In genomic region chr12:56078427-56078826, GRCh38 we compare ENCODE assay signal across 7 cellular contexts. TPM values are rescaled to one million over a fixed set of nuclear protein-coding genes. Genes with fewer than 3 reads are reported as not detected.
DNase-seq lines count a peak whose midpoint lies in the region; ATAC-seq and TF ChIP-seq lines count a peak whose summit lies in the region.

No MANE protein-coding gene starts in this region.

- H3K27me3 ChIP-seq in HUES6 (ENCODE audit: control insufficient read depth, insufficient read depth, low read length) (peaks cover 6% of the 10 kb centered on the region; the same call in 1 of the 2 replicates), psoas muscle (ENCODE audit: insufficient read depth in 3 of 3, low read length in 2 of 3) (peaks cover 0 to 9% (median 8%) of the 10 kb centered on the region in 3 donors)

- no peaks in the 10 kb centered on the region for H3K9me3 Mint-ChIP-seq in activated T-helper 1 cell treated with anti-CD3 and anti-CD28 coated beads, Interleukin-12 subunit alpha, Interleukin-12 subunit beta, Interleukin-2, Interleukin-4 antibody, amounts not matched to agents 30 ng/mL and 10 ng/mL and 1 ng/mL, durations not matched to agents 14 hours and 24 hours and 36 hours
- no peaks in the 10 kb centered on the region for H3K9me3 Mint-ChIP-seq in immature natural killer cell
- H3K9me3 Mint-ChIP-seq in stimulated activated memory B cell treated with anti-CD40 and anti-IgM and Interleukin-4, amounts not matched to agents 10 μg/mL and 1 μg/mL and 100 μg/mL, for 72 hours: no peaks in the 10 kb centered on the region

- intact Hi-C loops in activated T-helper 1 cell treated with anti-CD3 and anti-CD28 coated beads, Interleukin-12 subunit alpha, Interleukin-12 subunit beta, Interleukin-2, Interleukin-4 antibody, amounts not matched to agents 30 ng/mL and 10 ng/mL and 1 ng/mL, durations not matched to agents 14 hours and 24 hours and 36 hours (cut with micrococcal nuclease): no loop called here
- intact Hi-C loops in psoas muscle (cut with DNase I): no loop called here

- H3K4me1 ChIP-seq in HUES6 (ENCODE audit: control insufficient read depth, insufficient read depth, low read length) (peaks cover 24% of the 10 kb centered on the region), psoas muscle (peaks cover 3% of the 10 kb centered on the region)

- no peaks in the 10 kb centered on the region; the same call in 1 of the 2 replicates for H3K36me3 ChIP-seq in HUES6 (ENCODE audit: control insufficient read depth, insufficient read depth, low read length)
- no peaks in the 10 kb centered on the region for H3K36me3 ChIP-seq in psoas muscle (ENCODE audit: insufficient read depth in 1 of 2, low read depth in 1 of 2)

- peak overlapping the region; percentile 74 for H3K9ac ChIP-seq in HUES6 (ENCODE audit: low read length)

- no peak overlapping the region for H3K27ac Mint-ChIP-seq in activated T-helper 1 cell treated with anti-CD3 and anti-CD28 coated beads, Interleukin-12 subunit alpha, Interleukin-12 subunit beta, Interleukin-2, Interleukin-4 antibody, amounts not matched to agents 30 ng/mL and 10 ng/mL and 1 ng/mL, durations not matched to agents 14 hours and 24 hours and 36 hours
- no peak overlapping the region for H3K27ac Mint-ChIP-seq in immature natural killer cell
- H3K27ac Mint-ChIP-seq in stimulated activated memory B cell treated with anti-CD40 and anti-IgM and Interleukin-4, amounts not matched to agents 10 μg/mL and 1 μg/mL and 100 μg/mL, for 72 hours: no peak overlapping the region

- ATAC-seq in stimulated activated memory B cell treated with anti-CD40 and anti-IgM and Interleukin-4, amounts not matched to agents 10 μg/mL and 1 μg/mL and 100 μg/mL, for 72 hours: no peak
- no peak for ATAC-seq in psoas muscle

- peaks cover 24% of the 10 kb centered on the region for H3K27me3 Mint-ChIP-seq in activated T-helper 1 cell treated with anti-CD3 and anti-CD28 coated beads, Interleukin-12 subunit alpha, Interleukin-12 subunit beta, Interleukin-2, Interleukin-4 antibody, amounts not matched to agents 30 ng/mL and 10 ng/mL and 1 ng/mL, durations not matched to agents 14 hours and 24 hours and 36 hours (ENCODE audit: insufficient read depth)
- peaks cover 2 to 8% (median 2%) of the 10 kb centered on the region in 3 donors for H3K27me3 Mint-ChIP-seq in immature natural killer cell (ENCODE audit: low read depth in 3 of 3)
- peaks cover 27% of the 10 kb centered on the region for H3K27me3 Mint-ChIP-seq in stimulated activated memory B cell treated with anti-CD40 and anti-IgM and Interleukin-4, amounts not matched to agents 10 μg/mL and 1 μg/mL and 100 μg/mL, for 72 hours

- H3K9me3 ChIP-seq in HUES6 (ENCODE audit: control insufficient read depth, insufficient read depth, low read depth, low read length) (peaks cover 3% of the 10 kb centered on the region; the same call in 1 of the 2 replicates), psoas muscle (no peaks in the 10 kb centered on the region)

- H3K4me3 ChIP-seq in HUES6 (ENCODE audit: low read depth, low read length): peak overlapping the region; percentile 85
- H3K4me3 ChIP-seq in psoas muscle: no peak overlapping the region

- peak overlapping the region; percentile 80 for H3K4me3 Mint-ChIP-seq in activated T-helper 1 cell treated with anti-CD3 and anti-CD28 coated beads, Interleukin-12 subunit alpha, Interleukin-12 subunit beta, Interleukin-2, Interleukin-4 antibody, amounts not matched to agents 30 ng/mL and 10 ng/mL and 1 ng/mL, durations not matched to agents 14 hours and 24 hours and 36 hours
- H3K4me3 Mint-ChIP-seq in immature natural killer cell: peak overlapping the region; percentile 81 to 90 (median 86)
- peak overlapping the region; percentile 39 for H3K4me3 Mint-ChIP-seq in stimulated activated memory B cell treated with anti-CD40 and anti-IgM and Interleukin-4, amounts not matched to agents 10 μg/mL and 1 μg/mL and 100 μg/mL, for 72 hours

- DNase-seq in activated T-helper 1 cell treated with anti-CD3 and anti-CD28 coated beads, Interleukin-12 subunit alpha, Interleukin-12 subunit beta, Interleukin-2, Interleukin-4 antibody, amounts not matched to agents 30 ng/mL and 10 ng/mL and 1 ng/mL, durations not matched to agents 14 hours and 24 hours and 36 hours (ENCODE audit: low spot score): no peak
- DNase-seq in immature natural killer cell: no peak
- DNase-seq in stimulated activated naive CD4-positive, alpha-beta T cell treated with Interleukin-2 at 50 U/mL for 16 hours (lab: John Stamatoyannopoulos, UW): no peak
- DNase-seq in HT-29 (ENCODE audit: low spot score): no peak
- no peak for DNase-seq in psoas muscle

- peaks cover 13% of the 10 kb centered on the region for H3K4me1 Mint-ChIP-seq in activated T-helper 1 cell treated with anti-CD3 and anti-CD28 coated beads, Interleukin-12 subunit alpha, Interleukin-12 subunit beta, Interleukin-2, Interleukin-4 antibody, amounts not matched to agents 30 ng/mL and 10 ng/mL and 1 ng/mL, durations not matched to agents 14 hours and 24 hours and 36 hours (ENCODE audit: low read depth)
- peaks cover 14% of the 10 kb centered on the region in 2 donors for H3K4me1 Mint-ChIP-seq in immature natural killer cell
- H3K4me1 Mint-ChIP-seq in stimulated activated memory B cell treated with anti-CD40 and anti-IgM and Interleukin-4, amounts not matched to agents 10 μg/mL and 1 μg/mL and 100 μg/mL, for 72 hours: peaks cover 17% of the 10 kb centered on the region

- H3K36me3 Mint-ChIP-seq in activated T-helper 1 cell treated with anti-CD3 and anti-CD28 coated beads, Interleukin-12 subunit alpha, Interleukin-12 subunit beta, Interleukin-2, Interleukin-4 antibody, amounts not matched to agents 30 ng/mL and 10 ng/mL and 1 ng/mL, durations not matched to agents 14 hours and 24 hours and 36 hours (ENCODE audit: low read depth): no peaks in the 10 kb centered on the region
- no peaks in the 10 kb centered on the region for H3K36me3 Mint-ChIP-seq in immature natural killer cell
- no peaks in the 10 kb centered on the region for H3K36me3 Mint-ChIP-seq in stimulated activated memory B cell treated with anti-CD40 and anti-IgM and Interleukin-4, amounts not matched to agents 10 μg/mL and 1 μg/mL and 100 μg/mL, for 72 hours

- TF ChIP-seq CTCF in psoas muscle (IDR thresholded peaks at IDR 0.05): no peak

- 83 to 93% (median 92%) methylated on average over 1 of the region's 1 CpG for WGBS in psoas muscle, 3 donors

- no peak overlapping the region for H3K27ac ChIP-seq in HUES6 (ENCODE audit: low read depth, low read length)
- no peak overlapping the region for H3K27ac ChIP-seq in psoas muscle

RNA-seq across cellular contexts. Expression of gene ERBB3, which starts 1.5 kb away (rescaled TPM):
- 0.51 and 0.65 TPM in 2 replicates for total RNA-seq in activated T-helper 1 cell treated with anti-CD3 and anti-CD28 coated beads, Interleukin-12 subunit alpha, Interleukin-12 subunit beta, Interleukin-2, Interleukin-4 antibody, amounts not matched to agents 30 ng/mL and 10 ng/mL and 1 ng/mL, durations not matched to agents 14 hours and 24 hours and 36 hours
- polyA plus RNA-seq in immature natural killer cell: not detected
- 136 and 141 TPM in 2 replicates for total RNA-seq in HT-29 (2014; rRNA removed; shearing (Covaris generic))
- total RNA-seq in psoas muscle: 1 to 10 TPM in 2 of 4 donors, under 1 TPM in 2; 0.71 to 3.9 (median 1.3) TPM
- polyA plus RNA-seq in psoas muscle: under 1 TPM; 0.13 to 0.26 (median 0.26) TPM

RNA-seq across cellular contexts. Expression of gene PA2G4, which starts 25.9 kb away (rescaled TPM):
- 404 and 419 TPM in 2 replicates for total RNA-seq in activated T-helper 1 cell treated with anti-CD3 and anti-CD28 coated beads, Interleukin-12 subunit alpha, Interleukin-12 subunit beta, Interleukin-2, Interleukin-4 antibody, amounts not matched to agents 30 ng/mL and 10 ng/mL and 1 ng/mL, durations not matched to agents 14 hours and 24 hours and 36 hours
- 100 to 1,000 TPM; 192 to 222 (median 214) TPM for polyA plus RNA-seq in immature natural killer cell
- 247 and 323 TPM in 2 replicates for total RNA-seq in HT-29 (2014; rRNA removed; shearing (Covaris generic))
- total RNA-seq in psoas muscle: 100 to 1,000 TPM in 3 of 4 donors, 10 to 100 TPM in 1; 75.3 to 138 (median 112) TPM
- polyA plus RNA-seq in psoas muscle: 100 to 1,000 TPM; 115 to 258 (median 157) TPM

RNA-seq across cellular contexts. Expression of gene RPS26, which starts 36.7 kb away (rescaled TPM):
- 35.4 and 38.2 TPM in 2 replicates for total RNA-seq in activated T-helper 1 cell treated with anti-CD3 and anti-CD28 coated beads, Interleukin-12 subunit alpha, Interleukin-12 subunit beta, Interleukin-2, Interleukin-4 antibody, amounts not matched to agents 30 ng/mL and 10 ng/mL and 1 ng/mL, durations not matched to agents 14 hours and 24 hours and 36 hours
- polyA plus RNA-seq in immature natural killer cell: 100 to 1,000 TPM; 294 to 705 (median 698) TPM
- 171 and 219 TPM in 2 replicates for total RNA-seq in HT-29 (2014; rRNA removed; shearing (Covaris generic))
- 10 to 100 TPM; 16.6 to 49.8 (median 23.6) TPM for total RNA-seq in psoas muscle
- 1,000 to 10,000 TPM in 1 of 3 donors, 100 to 1,000 TPM in 2; 712 to 1,360 (median 853) TPM for polyA plus RNA-seq in psoas muscle

RNA-seq across cellular contexts. Expression of gene RPL41, which starts 38.0 kb away (rescaled TPM):
- 3,669 and 3,676 TPM in 2 replicates for total RNA-seq in activated T-helper 1 cell treated with anti-CD3 and anti-CD28 coated beads, Interleukin-12 subunit alpha, Interleukin-12 subunit beta, Interleukin-2, Interleukin-4 antibody, amounts not matched to agents 30 ng/mL and 10 ng/mL and 1 ng/mL, durations not matched to agents 14 hours and 24 hours and 36 hours
- 1,000 to 10,000 TPM; 2,591 to 7,233 (median 3,803) TPM for polyA plus RNA-seq in immature natural killer cell
- total RNA-seq in HT-29 (2014; rRNA removed; shearing (Covaris generic)): 3,623 and 3,873 TPM in 2 replicates
- 1,000 to 10,000 TPM; 2,052 to 2,475 (median 2,223) TPM for total RNA-seq in psoas muscle
- 1,000 to 10,000 TPM; 3,632 to 4,096 (median 3,726) TPM for polyA plus RNA-seq in psoas muscle

RNA-seq across cellular contexts. Expression of gene ZC3H10, which starts 39.6 kb away (rescaled TPM):
- total RNA-seq in activated T-helper 1 cell treated with anti-CD3 and anti-CD28 coated beads, Interleukin-12 subunit alpha, Interleukin-12 subunit beta, Interleukin-2, Interleukin-4 antibody, amounts not matched to agents 30 ng/mL and 10 ng/mL and 1 ng/mL, durations not matched to agents 14 hours and 24 hours and 36 hours: 13.5 and 13.7 TPM in 2 replicates
- 1 to 10 TPM in 2 of 3 donors, under 1 TPM in 1; 0.86 to 4.2 (median 1.3) TPM for polyA plus RNA-seq in immature natural killer cell
- 3.9 and 4.1 TPM in 2 replicates for total RNA-seq in HT-29 (2014; rRNA removed; shearing (Covaris generic))
- total RNA-seq in psoas muscle: 10 to 100 TPM in 1 of 4 donors, 1 to 10 TPM in 3; 5.0 to 10.3 (median 6.6) TPM
- polyA plus RNA-seq in psoas muscle: 1 to 10 TPM; 3.5 to 7.8 (median 4.5) TPM

Comparison
In these comparisons a context has a peak if more than half of its experiments do, and no peak if none do; other contexts are left out.
1. RNA of gene ERBB3, which starts 1.5 kb away (total RNA-seq): 136 to 141 TPM in HT-29; 0.71 to 3.9 TPM in psoas muscle and 0.51 to 0.65 TPM in activated T-helper 1 cell treated with anti-CD3 and anti-CD28 coated beads, Interleukin-12 subunit alpha, Interleukin-12 subunit beta, Interleukin-2, Interleukin-4 antibody, amounts not matched to agents 30 ng/mL and 10 ng/mL and 1 ng/mL, durations not matched to agents 14 hours and 24 hours and 36 hours; every median in the first group is over 10 times any median in the second.
2. Peak in every context shown above with its lines, with median percentiles within 50 percentile points of each other: H3K4me3 Mint-ChIP-seq.